In the genomic region with DNA sequence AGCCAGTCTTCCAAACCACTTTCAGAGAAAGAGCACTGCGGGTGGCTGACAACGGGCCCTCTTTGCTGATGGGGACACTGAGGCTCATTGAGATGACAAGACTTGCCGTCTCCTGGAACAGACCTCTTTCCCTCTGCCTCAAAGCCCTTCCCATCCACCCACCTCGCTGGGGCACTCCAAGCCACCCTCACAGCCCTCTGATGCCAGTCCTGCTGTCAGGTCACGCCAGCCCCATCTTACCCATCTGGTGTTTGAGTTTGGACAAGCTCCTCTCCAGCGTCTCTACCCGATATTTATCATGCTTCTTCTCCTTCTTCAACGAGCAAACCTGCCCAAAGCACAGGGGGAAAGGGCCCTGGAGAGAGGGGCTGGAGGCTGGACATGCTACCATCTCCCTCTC, we compare ENCODE assay signal across 6 cellular contexts. TPM values are rescaled to one million over a fixed set of nuclear protein-coding genes. Genes with fewer than 3 reads are reported as not detected.
"Had no signal": no experiment of that assay in that cellular context is flagged by ENCODE, and none has a peak within 500 bp of the region (broad histone marks: within the 10 kb centered on the region; RNA-seq: fewer than 3 reads in every experiment).

No MANE protein-coding gene starts in this region.

RNA-seq across cellular contexts. Expression of gene GOLGA6L22, which starts 27.0 kb away (rescaled TPM):
- total RNA-seq: GM23248, H4, H7, HT-29, IMR-90, K562 had no signal
- polyA plus RNA-seq: GM23248, IMR-90, K562 had no signal
